Comparison of ENCODE assay signal across 13 cellular contexts in the genomic region with DNA sequence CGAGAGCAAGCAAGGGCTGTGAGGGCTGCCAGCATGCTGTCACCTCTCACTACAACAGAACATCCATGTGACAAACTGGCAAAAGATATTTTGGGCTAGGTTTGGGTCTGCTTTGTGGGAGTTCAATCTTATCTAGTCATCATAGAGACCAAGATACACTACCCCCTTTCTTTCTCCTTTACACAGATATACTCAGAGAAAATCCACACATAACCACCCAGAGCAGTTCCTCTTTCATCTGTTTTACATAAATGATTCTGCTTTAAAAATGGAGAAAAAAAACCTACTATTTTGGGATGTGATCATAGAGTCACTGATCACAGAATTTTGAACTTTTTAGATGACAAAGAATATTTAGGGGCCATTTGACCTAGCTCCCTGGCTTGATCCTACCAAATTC.
A peak's percentile ranks its signal among the peaks of the same experiment; 100 is the strongest.
DNase-seq lines count a peak whose midpoint lies in the region; ATAC-seq and TF ChIP-seq lines count a peak whose summit lies in the region.
"Had no signal": no experiment of that assay in that cellular context is flagged by ENCODE, and none has a peak within 500 bp of the region (broad histone marks: within the 10 kb centered on the region; RNA-seq: fewer than 3 reads in every experiment).

No MANE protein-coding gene starts in this region.

- H3K9ac ChIP-seq in BLaER1, result no peak overlapping the region

- DNase-seq in activated gamma-delta T cell treated with Interleukin-2 at 50 U/mL for 16 hours (no peak), SW 1271 (lab: John Stamatoyannopoulos, UW) (no peak), NCI-H1436 (lab: John Stamatoyannopoulos, UW) (no peak), HEK293T (ENCODE audit: extremely low spot score) (no peak)
- DNase-seq: activated CD4-positive, alpha-beta T cell treated with anti-CD3 and anti-CD28 coated beads for 1 hour; activated naive CD4-positive, alpha-beta T cell; EL; naive thymus-derived CD8-positive, alpha-beta T cell; uterus had no signal

- H3K4me1 ChIP-seq in BLaER1, result peaks cover 51% of the 10 kb centered on the region
- H3K4me1 ChIP-seq: uterus had no signal

- peak; percentile 69 for ATAC-seq in GM19025 (IDR thresholded peaks at IDR 0.05; ENCODE audit: low read depth, unreplicated experiment)
- ATAC-seq in HG02678 (IDR thresholded peaks at IDR 0.05; ENCODE audit: unreplicated experiment), result peak; percentile 92
- peak; percentile 80 for ATAC-seq in HG03469 (IDR thresholded peaks at IDR 0.05; ENCODE audit: unreplicated experiment)
- ATAC-seq: naive thymus-derived CD8-positive, alpha-beta T cell had no signal

- 0 out of 2 replicates have a peak overlapping the region, but pooled peaks have one; percentile 31 for H3K4me3 ChIP-seq in BLaER1
- H3K4me3 ChIP-seq: uterus had no signal

- CTCF ChIA-PET in HEK293T (lab: Yijun Ruan, JAX), result no interaction called here

- H3K36me3 ChIP-seq in BLaER1, result peaks cover 15% of the 10 kb centered on the region; the same call in 1 of the 2 replicates
- H3K36me3 ChIP-seq: uterus had no signal

- no peaks in the 10 kb centered on the region for H3K27me3 ChIP-seq in BLaER1
- H3K27me3 ChIP-seq: uterus had no signal

- POLR2A ChIA-PET in HEK293T (lab: Yijun Ruan, JAX), result no interaction called here

- H3K4me2 ChIP-seq in BLaER1, result peak overlapping the region; percentile 48

- no peaks in the 10 kb centered on the region for H4K20me1 ChIP-seq in BLaER1

- peak overlapping the region; percentile 60 for H3K27ac ChIP-seq in BLaER1
- H3K27ac ChIP-seq: uterus had no signal

- H3K9me3 ChIP-seq in BLaER1, result peaks cover 49% of the 10 kb centered on the region
- H3K9me3 ChIP-seq: uterus had no signal

TF ChIP-seq in HEK293T, 16 proteins besides CTCF, POLR2A, EP300 and RAD21:
- TF ChIP-seq LEF1 (IDR thresholded peaks at IDR 0.05; ENCODE audit: borderline replicate concordance) (no peak), L3MBTL2 (conservative IDR thresholded peaks at IDR 0.05) (no peak), FOXM1 (IDR thresholded peaks at IDR 0.05; ENCODE audit: borderline replicate concordance) (no peak), BHLHE40 (IDR thresholded peaks at IDR 0.05; ENCODE audit: borderline replicate concordance) (no peak), CTBP1 (IDR thresholded peaks at IDR 0.05; ENCODE audit: borderline replicate concordance) (no peak), TARDBP (IDR thresholded peaks at IDR 0.05) (no peak), SUZ12 (IDR thresholded peaks at IDR 0.05) (no peak), FOXK2 (IDR thresholded peaks at IDR 0.05) (no peak), NFRKB (IDR thresholded peaks at IDR 0.05) (no peak), ELF4 (IDR thresholded peaks at IDR 0.05) (no peak), SP1 (IDR thresholded peaks at IDR 0.05) (no peak)
- TF ChIP-seq, protein P1, sequence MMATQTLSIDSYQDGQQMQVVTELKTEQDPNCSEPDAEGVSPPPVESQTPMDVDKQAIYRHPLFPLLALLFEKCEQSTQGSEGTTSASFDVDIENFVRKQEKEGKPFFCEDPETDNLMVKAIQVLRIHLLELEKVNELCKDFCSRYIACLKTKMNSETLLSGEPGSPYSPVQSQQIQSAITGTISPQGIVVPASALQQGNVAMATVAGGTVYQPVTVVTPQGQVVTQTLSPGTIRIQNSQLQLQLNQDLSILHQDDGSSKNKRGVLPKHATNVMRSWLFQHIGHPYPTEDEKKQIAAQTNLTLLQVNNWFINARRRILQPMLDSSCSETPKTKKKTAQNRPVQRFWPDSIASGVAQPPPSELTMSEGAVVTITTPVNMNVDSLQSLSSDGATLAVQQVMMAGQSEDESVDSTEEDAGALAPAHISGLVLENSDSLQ (IDR thresholded peaks at IDR 0.05), result no peak
TF ChIP-seq in HEK293T: peak in this region for 0.
